8 cellular contexts compared by ENCODE assay signal in genomic region chr10:49538381-49539319, GRCh38. TPM values are rescaled to one million over a fixed set of nuclear protein-coding genes. Genes with fewer than 3 reads are reported as not detected.
DNase-seq lines count a peak whose midpoint lies in the region; ATAC-seq, FAIRE-seq and TF ChIP-seq lines count a peak whose summit lies in the region.

Gene ERCC6, minus strand, starts transcription at chr10:49539121.

- FAIRE-seq in bronchial epithelial cell (lab: Jason Lieb, UNC) (no peak), small intestine (lab: Jason Lieb, UNC) (no peak)

- 1 to 2% (median 1%) methylated on average over 73 to 75 of the region's 75 CpGs for WGBS in small intestine, 3 donors

- DNase-seq in AG08395 (ENCODE audit: low spot score), result peak; percentile 100
- DNase-seq in NCI-H2227 (lab: John Stamatoyannopoulos, UW; ENCODE audit: unreplicated experiment), result peak; percentile 94
- peak; percentile 95 for DNase-seq in bronchial epithelial cell (ENCODE audit: low read depth)
- DNase-seq in iPS-NIHi11 (ENCODE audit: low spot score), result peak; percentile 99
- peak; percentile 98 for DNase-seq in small intestine

- H3K36me3 ChIP-seq in bronchial epithelial cell (ENCODE audit: control insufficient read depth, insufficient read depth, low read length) (no peaks in the 10 kb centered on the region), small intestine (ENCODE audit: control insufficient read depth in 2 of 2, insufficient read depth in 2 of 2, low read length in 2 of 2) (no peaks in the 10 kb centered on the region)

- peaks cover 4 to 5% of the 10 kb centered on the region in 2 donors for H3K4me1 ChIP-seq in small intestine (ENCODE audit: control insufficient read depth in 2 of 2, insufficient read depth in 1 of 2, low read depth in 1 of 2, low read length in 1 of 2)

- H3K4me3 ChIP-seq in WI38 (ENCODE audit: low read depth, low read length) (peak within 1 kb of the TSS; percentile 78), bronchial epithelial cell (ENCODE audit: low read depth, low read length) (peak within 1 kb of the TSS; percentile 48), small intestine (ENCODE audit: low read depth in 1 of 2, low read length in 2 of 2) (peak within 1 kb of the TSS; percentile 62 to 63)

- H3K27me3 ChIP-seq in bronchial epithelial cell (ENCODE audit: control insufficient read depth, insufficient read depth, low read length) (no peaks in the 10 kb centered on the region), small intestine (ENCODE audit: control insufficient read depth in 2 of 2, insufficient read depth in 2 of 2, low read length in 2 of 2) (peaks cover 0 to 2% of the 10 kb centered on the region in 2 donors)

- ATAC-seq in GM18909 (IDR thresholded peaks at IDR 0.05; ENCODE audit: poor library complexity, unreplicated experiment) (peak; percentile 83), HG03159 (IDR thresholded peaks at IDR 0.05; ENCODE audit: unreplicated experiment) (peak; percentile 83)

- no peaks in the 10 kb centered on the region for H3K9me3 ChIP-seq in small intestine (ENCODE audit: control insufficient read depth, low read depth)

- peak within 1 kb of the TSS; percentile 83 to 84 for H3K27ac ChIP-seq in small intestine (ENCODE audit: low read depth in 1 of 2, low read length in 1 of 2)

- TF ChIP-seq CTCF in WI38 (IDR thresholded peaks at IDR 0.05; ENCODE audit: low read depth, low read length), result no peak
- TF ChIP-seq CTCF in bronchial epithelial cell (IDR thresholded peaks at IDR 0.05; ENCODE audit: insufficient read depth, low read length, severe bottlenecking), result peak; percentile 10

RNA-seq across cellular contexts. Expression of gene ERCC6, which starts in this region (rescaled TPM):
- total RNA-seq in bronchial epithelial cell, result 19.2 and 21.9 TPM in 2 replicates
- 1 to 10 TPM; 3.5 to 5.4 (median 4.7) TPM for polyA plus RNA-seq in small intestine

Comparison
In these comparisons a context has a peak if more than half of its experiments do, and no peak if none do; other contexts are left out.
1. Peak in every context shown above with its lines: DNase-seq, ATAC-seq, H3K4me3 ChIP-seq and H3K27ac ChIP-seq.